ENCODE assay signal across 16 cellular contexts in the genomic region with DNA sequence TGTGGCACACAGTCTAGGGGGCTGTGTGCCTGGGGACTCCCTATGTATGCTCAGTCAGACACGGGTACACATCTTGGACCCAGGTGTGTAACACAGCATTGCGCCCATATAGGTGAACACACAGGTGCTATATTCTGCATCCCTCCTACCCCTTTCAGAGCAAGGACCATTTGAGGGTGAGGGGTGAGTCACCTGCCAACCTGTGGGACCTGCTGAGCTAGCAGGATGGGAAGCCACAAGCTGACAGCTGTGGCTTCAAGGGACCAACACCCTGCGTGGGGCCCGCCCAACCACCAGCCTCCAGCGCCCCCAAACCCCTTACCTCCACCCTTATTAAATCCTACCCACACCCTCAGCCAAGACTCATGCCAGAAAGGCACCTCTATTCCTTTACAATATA. TPM values are rescaled to one million over a fixed set of nuclear protein-coding genes. Genes with fewer than 3 reads are reported as not detected.
DNase-seq lines count a peak whose midpoint lies in the region; ATAC-seq and TF ChIP-seq lines count a peak whose summit lies in the region.
"Had no signal": no experiment of that assay in that cellular context is flagged by ENCODE, and none has a peak within 500 bp of the region (broad histone marks: within the 10 kb centered on the region; RNA-seq: fewer than 3 reads in every experiment).

No MANE protein-coding gene starts in this region.

- H3K36me3 ChIP-seq in neural progenitor cell, result no peaks in the 10 kb centered on the region
- H3K36me3 ChIP-seq in tibial nerve, result no peaks in the 10 kb centered on the region
- H3K36me3 ChIP-seq: thyroid gland had no signal

- no peaks in the 10 kb centered on the region for H3K79me2 ChIP-seq in neural progenitor cell (ENCODE audit: low read depth)

- H4K20me1 ChIP-seq in neural progenitor cell (ENCODE audit: low read depth), result no peaks in the 10 kb centered on the region

- no peak overlapping the region for H3K4me3 Mint-ChIP-seq in neural progenitor cell

- no peak for ATAC-seq in foreskin keratinocyte

- no peak for TF ChIP-seq EP300 in tibial nerve (IDR thresholded peaks at IDR 0.05)

- H3K36me3 Mint-ChIP-seq in neural progenitor cell, result no peaks in the 10 kb centered on the region

- no peak overlapping the region for H2AFZ ChIP-seq in neural progenitor cell (replicated peaks)

- DNase-seq in activated gamma-delta T cell treated with Interleukin-2 at 50 U/mL for 16 hours (peak; percentile 55), activated gamma-delta T cell (lab: John Stamatoyannopoulos, UW) (no peak), T-helper 9 cell (peak; percentile 20), neural progenitor cell (ENCODE audit: low spot score) (no peak), tibial nerve (ENCODE audit: low spot score in 2 of 2) (no peak), foreskin keratinocyte (no peak), RKO (ENCODE audit: low spot score) (no peak)
- peak; percentile 8 to 21 for DNase-seq in activated T-helper 1 cell treated with anti-CD3 and anti-CD28 coated beads, Interleukin-2, amount 50 U/mL, for 16 hours (ENCODE audit: low read depth in 1 of 2, low spot score in 1 of 2)
- DNase-seq: amygdala, mammary epithelial cell, NCI-H2081 treated with DMSO at 0.1 percent for 48 hours, occipital lobe, SHP77 treated with DMSO at 0.1 percent for 48 hours, thyroid gland had no signal

- H3K27ac ChIP-seq in neural progenitor cell (no peak overlapping the region), tibial nerve (no peak overlapping the region), foreskin keratinocyte (no peak overlapping the region)
- H3K27ac ChIP-seq: coronary artery, thyroid gland had no signal

- H3K9ac ChIP-seq in neural progenitor cell, result no peak overlapping the region

- no peaks in the 10 kb centered on the region for H3F3A ChIP-seq in neural progenitor cell (ENCODE audit: low read depth)

- no peak overlapping the region for H3K4me2 ChIP-seq in neural progenitor cell

- peak overlapping the region; percentile 79 for H3K27ac Mint-ChIP-seq in neural progenitor cell

- TF ChIP-seq CTCF in neural progenitor cell (IDR thresholded peaks at IDR 0.05) (no peak), tibial nerve (IDR thresholded peaks at IDR 0.05) (no peak), foreskin keratinocyte (conservative IDR thresholded peaks at IDR 0.05) (no peak)

- no peaks in the 10 kb centered on the region for H3K9me3 Mint-ChIP-seq in neural progenitor cell

- H3K4me1 Mint-ChIP-seq in neural progenitor cell, result no peaks in the 10 kb centered on the region

- H3K27me3 ChIP-seq in neural progenitor cell, result no peaks in the 10 kb centered on the region
- no peaks in the 10 kb centered on the region for H3K27me3 ChIP-seq in tibial nerve
- H3K27me3 ChIP-seq in foreskin keratinocyte, result no peaks in the 10 kb centered on the region
- H3K27me3 ChIP-seq: thyroid gland had no signal

- H3K4me1 ChIP-seq in neural progenitor cell (no peaks in the 10 kb centered on the region), tibial nerve (peaks cover 0 to 7% (median 0%) of the 10 kb centered on the region in 4 donors), foreskin keratinocyte (peaks cover 28% of the 10 kb centered on the region)

- peaks cover 11% of the 10 kb centered on the region for H3K27me3 Mint-ChIP-seq in neural progenitor cell (ENCODE audit: insufficient read depth, low read depth)

- H3K9me3 ChIP-seq in neural progenitor cell (ENCODE audit: low read depth) (no peaks in the 10 kb centered on the region), tibial nerve (no peaks in the 10 kb centered on the region)
- H3K9me3 ChIP-seq: thyroid gland had no signal

- no peak for TF ChIP-seq POLR2A in tibial nerve (IDR thresholded peaks at IDR 0.05)

- WGBS in tibial nerve, 2 donors, result 62 to 68% methylated on average over 5 of the region's 5 CpGs

- H3K4me3 ChIP-seq in neural progenitor cell (no peak overlapping the region), tibial nerve (no peak overlapping the region)
- H3K4me3 ChIP-seq: coronary artery, thyroid gland had no signal

RNA-seq across cellular contexts. Expression of gene AQP7, which starts 14.6 kb away (rescaled TPM):
- total RNA-seq in neural progenitor cell (ENCODE audit: low replicate concordance) (0.25 TPM in 1 of 2 replicates, not detected in the other), tibial nerve (10 to 100 TPM; 14.1 to 51.6 (median 31.0) TPM), foreskin keratinocyte (not detected in 2 replicates)
- not detected in 2 replicates for polyA plus RNA-seq in foreskin keratinocyte
- total RNA-seq: A673, occipital lobe had no signal
- polyA plus RNA-seq: mammary epithelial cell had no signal

RNA-seq across cellular contexts. Expression of gene AQP3, which starts 30.4 kb away (rescaled TPM):
- total RNA-seq in neural progenitor cell (ENCODE audit: low replicate concordance), result 0.45 and 0.90 TPM in 2 replicates
- 100 to 1,000 TPM in 2 of 4 donors, 10 to 100 TPM in 2; 41.1 to 200 (median 96.8) TPM for total RNA-seq in tibial nerve
- 129 and 173 TPM in 2 replicates for total RNA-seq in foreskin keratinocyte
- polyA plus RNA-seq in foreskin keratinocyte, result 138 and 192 TPM in 2 replicates
- total RNA-seq: occipital lobe had no signal

RNA-seq across cellular contexts. Expression of gene NOL6, which starts 56.7 kb away (rescaled TPM):
- 9.2 and 16.9 TPM in 2 replicates for total RNA-seq in neural progenitor cell (ENCODE audit: low replicate concordance)
- total RNA-seq in tibial nerve, result 10 to 100 TPM; 25.7 to 37.2 (median 27.9) TPM
- total RNA-seq in foreskin keratinocyte, result 105 and 109 TPM in 2 replicates
- 79.1 and 80.5 TPM in 2 replicates for polyA plus RNA-seq in foreskin keratinocyte

Comparison
In these comparisons a context has a peak if more than half of its experiments do, and no peak if none do; other contexts are left out.
1. DNase-seq: peak in activated gamma-delta T cell treated with Interleukin-2 at 50 U/mL for 16 hours (single experiment), T-helper 9 cell (single experiment) and activated T-helper 1 cell treated with anti-CD3 and anti-CD28 coated beads, Interleukin-2, amount 50 U/mL, for 16 hours (2 of 2); none in activated gamma-delta T cell (single experiment), neural progenitor cell (single experiment), tibial nerve (0 of 2), foreskin keratinocyte (0 of 2) and RKO (single experiment).
2. RNA of gene AQP7, which starts 14.6 kb away (total RNA-seq): 14.1 to 51.6 TPM in tibial nerve; 0.25 TPM in neural progenitor cell and not detected in foreskin keratinocyte; every median in the first group is over 10 times any median in the second.
3. RNA of gene AQP3, which starts 30.4 kb away (total RNA-seq): 129 to 173 TPM in foreskin keratinocyte and 41.1 to 200 TPM in tibial nerve; 0.45 to 0.90 TPM in neural progenitor cell; every median in the first group is over 10 times any median in the second.